Comparison of ENCODE assay signal across 27 cellular contexts in genomic region chr11:17561111-17561415, GRCh38. TPM values are rescaled to one million over a fixed set of nuclear protein-coding genes. Genes with fewer than 3 reads are reported as not detected.
"Had no signal": no experiment of that assay in that cellular context is flagged by ENCODE, and none has a peak within 500 bp of the region (broad histone marks: within the 10 kb centered on the region; RNA-seq: fewer than 3 reads in every experiment).

No MANE protein-coding gene starts in this region.

- ATAC-seq: Right ventricle myocardium inferior had no signal

- H3K27ac ChIP-seq: PC-9, Peyer's patch, SJSA1, SK-N-MC had no signal

- H3K4me1 ChIP-seq: Peyer's patch, SJSA1 had no signal

- H3K9me3 ChIP-seq: Peyer's patch, SJSA1 had no signal

- H3K36me3 ChIP-seq: Peyer's patch, SJSA1 had no signal

- DNase-seq: KBM-7, MV-4-11, NCI-H1048, NCI-H1105 treated with DMSO at 0.1 percent for 48 hours, NCI-H1417 treated with DMSO at 0.1 percent for 48 hours, NCI-H146, NCI-H187, NCI-H2029, NCI-H2081 treated with DMSO at 0.1 percent for 48 hours, NCI-H2171, NCI-H226, NCI-H446, NCI-H510A, NCI-H524 treated with DMSO at 0.1 percent for 48 hours, NCI-H69, NCI-H774, OCI-M1, SIG-M5 had no signal

- H3K4me3 ChIP-seq: PC-9, Peyer's patch, SJSA1, SK-N-MC had no signal

- H3K27me3 ChIP-seq: Peyer's patch had no signal

RNA-seq across cellular contexts. Expression of gene OTOG, which starts 14.0 kb away (rescaled TPM):
- total RNA-seq: HT-29, LHCN-M2, MCF 10A, PC-9, Right ventricle myocardium inferior, RPMI7951, SJSA1 had no signal

RNA-seq across cellular contexts. Expression of gene USH1C, which starts 16.8 kb away (rescaled TPM):
- total RNA-seq: LHCN-M2, MCF 10A, PC-9, Right ventricle myocardium inferior, RPMI7951, SJSA1 had no signal
